ENCODE assay signal across 36 cellular contexts in genomic region chr1:236131916-236132315, GRCh38.
"Had no signal": no experiment of that assay in that cellular context is flagged by ENCODE, and none has a peak within 500 bp of the region (broad histone marks: within the 10 kb centered on the region; RNA-seq: fewer than 3 reads in every experiment).

No MANE protein-coding gene starts in this region.

- H3K27ac Mint-ChIP-seq: activated B cell treated with CpG ODN at 0.5 μM for 24 hours; activated CD4-positive, alpha-beta memory T cell treated with anti-CD3 and anti-CD28 coated beads for 36 hours; activated CD4-positive, alpha-beta T cell treated with anti-CD3 and anti-CD28 coated beads, Interleukin-2, amount 10 ng/mL, durations not matched to agents 24 days and 14 days; activated CD8-positive, alpha-beta T cell treated with anti-CD3 and anti-CD28 coated beads for 36 hours; activated naive CD4-positive, alpha-beta T cell treated with anti-CD3 and anti-CD28 coated beads for 36 hours; activated naive CD4-positive, alpha-beta T cell treated with anti-CD3 and anti-CD28 coated beads, Interleukin-2, amount 50 U/mL, for 72 hours; activated naive CD8-positive, alpha-beta T cell treated with anti-CD3 and anti-CD28 coated beads for 36 hours; activated T-cell treated with anti-CD3 and anti-CD28 coated beads, Interleukin-2, amount 50 U/mL, for 72 hours; activated T-helper 1 cell treated with anti-CD3 and anti-CD28 coated beads, Interleukin-12 subunit alpha, Interleukin-12 subunit beta, Interleukin-2, Interleukin-4 antibody, amounts not matched to agents 30 ng/mL and 10 ng/mL and 1 ng/mL, durations not matched to agents 14 hours and 24 hours and 36 hours; activated T-helper 17 cell treated with anti-CD3 and anti-CD28 coated beads, Interleukin-2, amount 50 U/mL, for 72 hours; T-helper 1 cell treated with Interleukin-12 subunit alpha and Interleukin-12 subunit beta and Interleukin-4 antibody, amounts not matched to agents 30 μg/mL and 1 μg/mL, for 36 hours; T-helper 2 cell treated with Interferon-gamma antibody and Interleukin-4, amounts not matched to agents 5 μg/mL and 100 μg/mL, for 36 hours had no signal

- H3K36me3 ChIP-seq: adrenal gland, brain microvascular endothelial cell, breast epithelium had no signal

- H3K27ac ChIP-seq: adrenal gland, body of pancreas, brain microvascular endothelial cell, breast epithelium, VCaP had no signal

- DNase-seq: activated B cell treated with CpG ODN at 0.5 μM for 24 hours; activated CD4-positive, alpha-beta memory T cell treated with anti-CD3 and anti-CD28 coated beads for 36 hours; activated CD4-positive, alpha-beta T cell treated with anti-CD3 and anti-CD28 coated beads for 4 hours; activated CD4-positive, alpha-beta T cell treated with anti-CD3 and anti-CD28 coated beads, Interleukin-2, amount 10 ng/mL, durations not matched to agents 24 days and 14 days; activated CD4-positive, alpha-beta T cell treated with anti-CD3 and anti-CD28 coated beads, Interleukin-2, amount 50 U/mL, for 1 hour; activated CD4-positive, alpha-beta T cell treated with anti-CD3 and anti-CD28 coated beads, Interleukin-2, amount 50 U/mL, for 4 hours; activated CD4-positive, CD25-positive, alpha-beta regulatory T cell treated with anti-CD3 and anti-CD28 coated beads, Interleukin-2, amount 50 U/mL, for 72 hours; activated CD8-positive, alpha-beta memory T cell treated with anti-CD3 and anti-CD28 coated beads, Interleukin-2, amount 50 U/mL, for 4 hours; activated CD8-positive, alpha-beta T cell treated with anti-CD3 and anti-CD28 coated beads for 36 hours; activated effector memory CD4-positive, alpha-beta T cell treated with anti-CD3 and anti-CD28 coated beads, Interleukin-2, amount 50 U/mL, for 16 hours; activated gamma-delta T cell treated with Interleukin-2 at 50 U/mL for 16 hours; activated naive CD4-positive, alpha-beta T cell; activated naive CD4-positive, alpha-beta T cell treated with anti-CD3 and anti-CD28 coated beads for 36 hours; activated naive CD4-positive, alpha-beta T cell treated with anti-CD3 and anti-CD28 coated beads, Interleukin-2, amount 50 U/mL, for 16 hours; activated naive CD8-positive, alpha-beta T cell treated with anti-CD3 and anti-CD28 coated beads for 36 hours; activated T-cell treated with anti-CD3 and anti-CD28 coated beads for 4 hours; activated T-cell treated with anti-CD3 and anti-CD28 coated beads, Interleukin-2, amount 50 U/mL, for 1 hour; activated T-cell treated with anti-CD3 and anti-CD28 coated beads, Interleukin-2, amount 50 U/mL, for 4 hours; activated T-cell treated with anti-CD3 and anti-CD28 coated beads, Interleukin-2, amount 50 U/mL, for 72 hours; adrenal gland; amniotic stem cell; aorta; body of pancreas; brain microvascular endothelial cell; cerebellar nuclear complex; T-helper 1 cell; T-helper 2 cell; T-helper 9 cell had no signal

- H3K9me3 Mint-ChIP-seq: activated B cell treated with CpG ODN at 0.5 μM for 24 hours; activated CD4-positive, alpha-beta memory T cell treated with anti-CD3 and anti-CD28 coated beads for 36 hours; activated CD4-positive, alpha-beta T cell treated with anti-CD3 and anti-CD28 coated beads, Interleukin-2, amount 10 ng/mL, durations not matched to agents 24 days and 14 days; activated CD8-positive, alpha-beta T cell treated with anti-CD3 and anti-CD28 coated beads for 36 hours; activated naive CD4-positive, alpha-beta T cell treated with anti-CD3 and anti-CD28 coated beads for 36 hours; activated naive CD4-positive, alpha-beta T cell treated with anti-CD3 and anti-CD28 coated beads, Interleukin-2, amount 50 U/mL, for 72 hours; activated naive CD8-positive, alpha-beta T cell treated with anti-CD3 and anti-CD28 coated beads for 36 hours; activated T-cell treated with anti-CD3 and anti-CD28 coated beads, Interleukin-2, amount 50 U/mL, for 72 hours; activated T-helper 1 cell treated with anti-CD3 and anti-CD28 coated beads, Interleukin-12 subunit alpha, Interleukin-12 subunit beta, Interleukin-2, Interleukin-4 antibody, amounts not matched to agents 30 ng/mL and 10 ng/mL and 1 ng/mL, durations not matched to agents 14 hours and 24 hours and 36 hours; activated T-helper 17 cell treated with anti-CD3 and anti-CD28 coated beads, Interleukin-2, amount 50 U/mL, for 72 hours; central memory CD8-positive, alpha-beta T cell; T-helper 1 cell treated with Interleukin-12 subunit alpha and Interleukin-12 subunit beta and Interleukin-4 antibody, amounts not matched to agents 30 μg/mL and 1 μg/mL, for 36 hours; T-helper 2 cell treated with Interferon-gamma antibody and Interleukin-4, amounts not matched to agents 5 μg/mL and 100 μg/mL, for 36 hours had no signal

- H3K4me3 Mint-ChIP-seq: activated B cell treated with CpG ODN at 0.5 μM for 24 hours; activated CD4-positive, alpha-beta memory T cell treated with anti-CD3 and anti-CD28 coated beads for 36 hours; activated CD4-positive, alpha-beta T cell treated with anti-CD3 and anti-CD28 coated beads, Interleukin-2, amount 10 ng/mL, durations not matched to agents 24 days and 14 days; activated CD8-positive, alpha-beta T cell treated with anti-CD3 and anti-CD28 coated beads for 36 hours; activated naive CD4-positive, alpha-beta T cell treated with anti-CD3 and anti-CD28 coated beads for 36 hours; activated naive CD8-positive, alpha-beta T cell treated with anti-CD3 and anti-CD28 coated beads for 36 hours; activated T-cell treated with anti-CD3 and anti-CD28 coated beads, Interleukin-2, amount 50 U/mL, for 4 hours; activated T-cell treated with anti-CD3 and anti-CD28 coated beads, Interleukin-2, amount 50 U/mL, for 72 hours; activated T-helper 1 cell treated with anti-CD3 and anti-CD28 coated beads, Interleukin-12 subunit alpha, Interleukin-12 subunit beta, Interleukin-2, Interleukin-4 antibody, amounts not matched to agents 30 ng/mL and 10 ng/mL and 1 ng/mL, durations not matched to agents 14 hours and 24 hours and 36 hours; activated T-helper 17 cell treated with anti-CD3 and anti-CD28 coated beads, Interleukin-2, amount 50 U/mL, for 72 hours; central memory CD8-positive, alpha-beta T cell; T-helper 1 cell treated with Interleukin-12 subunit alpha and Interleukin-12 subunit beta and Interleukin-4 antibody, amounts not matched to agents 30 μg/mL and 1 μg/mL, for 36 hours; T-helper 2 cell treated with Interferon-gamma antibody and Interleukin-4, amounts not matched to agents 5 μg/mL and 100 μg/mL, for 36 hours had no signal

- H3K4me3 ChIP-seq: adrenal gland, body of pancreas, breast epithelium had no signal

- H3K9me3 ChIP-seq: adrenal gland, body of pancreas had no signal

- H3K27me3 ChIP-seq: body of pancreas, brain microvascular endothelial cell, breast epithelium had no signal

- H3K36me3 Mint-ChIP-seq: activated CD4-positive, alpha-beta memory T cell treated with anti-CD3 and anti-CD28 coated beads for 36 hours; activated naive CD4-positive, alpha-beta T cell treated with anti-CD3 and anti-CD28 coated beads, Interleukin-2, amount 50 U/mL, for 72 hours; activated naive CD8-positive, alpha-beta T cell treated with anti-CD3 and anti-CD28 coated beads for 36 hours had no signal

- ATAC-seq: activated CD8-positive, alpha-beta T cell treated with anti-CD3 and anti-CD28 coated beads for 36 hours; activated naive CD4-positive, alpha-beta T cell treated with anti-CD3 and anti-CD28 coated beads, Interleukin-2, amount 50 U/mL, for 72 hours; activated T-cell treated with anti-CD3 and anti-CD28 coated beads, Interleukin-2, amount 50 U/mL, for 4 hours; activated T-cell treated with anti-CD3 and anti-CD28 coated beads, Interleukin-2, amount 50 U/mL, for 72 hours; activated T-helper 17 cell treated with anti-CD3 and anti-CD28 coated beads, Interleukin-2, amount 50 U/mL, for 72 hours; body of pancreas had no signal

- H3K4me1 ChIP-seq: adrenal gland, body of pancreas, breast epithelium had no signal

- H3K4me1 Mint-ChIP-seq: activated CD4-positive, alpha-beta T cell treated with anti-CD3 and anti-CD28 coated beads, Interleukin-2, amount 10 ng/mL, durations not matched to agents 24 days and 14 days; activated naive CD8-positive, alpha-beta T cell treated with anti-CD3 and anti-CD28 coated beads for 36 hours; activated T-helper 17 cell treated with anti-CD3 and anti-CD28 coated beads, Interleukin-2, amount 50 U/mL, for 72 hours; central memory CD8-positive, alpha-beta T cell had no signal
